ENCODE assay signal across 8 cellular contexts in the genomic region with DNA sequence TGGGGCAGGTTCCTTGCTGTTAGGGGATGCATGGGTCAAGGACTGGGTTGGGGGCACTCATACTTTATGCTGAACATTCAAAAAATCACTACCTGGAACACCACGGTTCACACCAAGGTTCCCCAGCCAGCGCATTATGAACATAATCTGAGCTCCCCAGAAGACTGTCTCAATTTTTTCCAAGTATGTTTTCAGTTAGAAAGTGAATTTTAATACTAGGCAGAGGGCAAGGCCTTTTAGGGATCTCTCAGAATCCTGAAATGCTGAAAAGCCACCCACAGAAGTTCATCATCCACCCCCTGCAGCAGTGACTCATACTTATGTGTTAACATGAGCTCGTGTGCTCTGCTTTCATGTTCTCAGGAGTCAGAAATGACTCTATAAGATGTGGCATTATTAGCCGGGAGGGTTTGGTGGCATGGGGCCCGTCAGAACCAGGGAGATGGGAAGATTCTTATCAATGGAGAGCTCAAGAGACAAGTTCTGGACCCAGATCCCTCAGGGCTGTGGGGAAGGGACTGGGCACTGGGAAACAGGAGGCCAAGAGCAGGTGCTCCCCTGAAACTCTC.
A peak's percentile ranks its signal among the peaks of the same experiment; 100 is the strongest.
DNase-seq lines count a peak whose midpoint lies in the region; ATAC-seq and TF ChIP-seq lines count a peak whose summit lies in the region.

No MANE protein-coding gene starts in this region.

- peaks cover 2% of the 10 kb centered on the region for H3K9me3 Mint-ChIP-seq in stimulated activated memory B cell treated with anti-CD40 and anti-IgM and Interleukin-4, amounts not matched to agents 10 μg/mL and 1 μg/mL and 100 μg/mL, for 72 hours

- peak; percentile 47 for DNase-seq in DMS53 (lab: John Stamatoyannopoulos, UW)
- DNase-seq in DMS53 treated with DMSO at 0.1 percent for 48 hours (lab: John Stamatoyannopoulos, UW; ENCODE audit: unreplicated experiment): no peak
- peak; percentile 29 for DNase-seq in activated CD4-positive, alpha-beta T cell treated with anti-CD3 and anti-CD28 coated beads, Interleukin-2, amount 50 U/mL, for 1 hour
- DNase-seq in fibroblast of pulmonary artery (ENCODE audit: low read depth): peak; percentile 57
- DNase-seq in left lobe of liver (ENCODE audit: low spot score): no peak
- no peak for DNase-seq in SHP77 (lab: John Stamatoyannopoulos, UW)

- H3K27me3 Mint-ChIP-seq in stimulated activated memory B cell treated with anti-CD40 and anti-IgM and Interleukin-4, amounts not matched to agents 10 μg/mL and 1 μg/mL and 100 μg/mL, for 72 hours: no peaks in the 10 kb centered on the region

- no peak for TF ChIP-seq CTCF in fibroblast of pulmonary artery (IDR thresholded peaks at IDR 0.05; ENCODE audit: low read length, missing control alignments)

- peak overlapping the region; percentile 33 for H3K27ac Mint-ChIP-seq in stimulated activated memory B cell treated with anti-CD40 and anti-IgM and Interleukin-4, amounts not matched to agents 10 μg/mL and 1 μg/mL and 100 μg/mL, for 72 hours

- no peak overlapping the region for H3K4me3 ChIP-seq in fibroblast of pulmonary artery (replicated peaks; ENCODE audit: low read depth, low read length)

- H3K36me3 Mint-ChIP-seq in stimulated activated memory B cell treated with anti-CD40 and anti-IgM and Interleukin-4, amounts not matched to agents 10 μg/mL and 1 μg/mL and 100 μg/mL, for 72 hours: no peaks in the 10 kb centered on the region

- ATAC-seq in stimulated activated memory B cell treated with anti-CD40 and anti-IgM and Interleukin-4, amounts not matched to agents 10 μg/mL and 1 μg/mL and 100 μg/mL, for 72 hours: peak; percentile 71
- no peak for ATAC-seq in HG03565 (IDR thresholded peaks at IDR 0.05; ENCODE audit: unreplicated experiment)
- ATAC-seq in left lobe of liver: no peak

- no peak overlapping the region for H3K4me3 Mint-ChIP-seq in stimulated activated memory B cell treated with anti-CD40 and anti-IgM and Interleukin-4, amounts not matched to agents 10 μg/mL and 1 μg/mL and 100 μg/mL, for 72 hours

- H3K4me1 Mint-ChIP-seq in stimulated activated memory B cell treated with anti-CD40 and anti-IgM and Interleukin-4, amounts not matched to agents 10 μg/mL and 1 μg/mL and 100 μg/mL, for 72 hours: peaks cover 16% of the 10 kb centered on the region

Comparison
In these comparisons a context has a peak if more than half of its experiments do, and no peak if none do; other contexts are left out.
1. DNase-seq: peak in DMS53 (single experiment), activated CD4-positive, alpha-beta T cell treated with anti-CD3 and anti-CD28 coated beads, Interleukin-2, amount 50 U/mL, for 1 hour (single experiment) and fibroblast of pulmonary artery (single experiment); none in DMS53 treated with DMSO at 0.1 percent for 48 hours (single experiment), left lobe of liver (single experiment) and SHP77 (0 of 2).